1 cellular context compared by ENCODE assay signal in genomic region chr17:51121620-51122472, GRCh38.
A peak's percentile ranks its signal among the peaks of the same experiment; 100 is the strongest.
TF ChIP-seq lines count a peak whose summit lies in the region.

No MANE protein-coding gene starts in this region.

TF ChIP-seq in K562, 482 proteins besides CTCF, POLR2A, EP300 and RAD21 (continued from another document and continues in another):
- TF ChIP-seq PRDM10 (IDR thresholded peaks at IDR 0.05; ENCODE audit: partially characterized antibody) (no peak), DPF2 (IDR thresholded peaks at IDR 0.05) (peak; percentile 78), FOXM1 (IDR thresholded peaks at IDR 0.05; ENCODE audit: low read depth) (0 out of 2 replicates have a peak, but pooled peaks have one; percentile 13), FOXM1 (CRISPR knock-in tag; IDR thresholded peaks at IDR 0.05; ENCODE audit: low read depth) (no peak), NFRKB (IDR thresholded peaks at IDR 0.05; ENCODE audit: low read depth) (peak; percentile 82; the same call in 1 of the 2 replicates), ZNF407 (IDR thresholded peaks at IDR 0.05; ENCODE audit: low read depth) (peak; percentile 47; the same call in 1 of the 2 replicates), XRCC4 (IDR thresholded peaks at IDR 0.05; ENCODE audit: extremely low read depth, insufficient read depth, insufficient read length) (no peak), TBP (optimal IDR thresholded peaks at IDR 0.05; ENCODE audit: low read depth, low read length) (peak; percentile 91), MCM3 (IDR thresholded peaks at IDR 0.05) (no peak), ETV1 (tag; conservative IDR thresholded peaks at IDR 0.05; ENCODE audit: low read depth) (peak; percentile 31; the same call in 1 of the 2 replicates), GTF2B (IDR thresholded peaks at IDR 0.05; ENCODE audit: extremely low read depth, insufficient read length) (peak; percentile 70), BMI1 (IDR thresholded peaks at IDR 0.05; ENCODE audit: low read length) (no peak), ATF3 (IDR thresholded peaks at IDR 0.05) (peak; percentile 96), ATF3 (CRISPR knock-in tag; conservative IDR thresholded peaks at IDR 0.05) (0 out of 2 replicates have a peak, but pooled peaks have one; percentile 18), CUX1 (CRISPR knock-in tag; IDR thresholded peaks at IDR 0.05) (no peak), HBP1 (CRISPR knock-in tag; IDR thresholded peaks at IDR 0.05) (0 out of 2 replicates have a peak, but pooled peaks have one; percentile 8), MAZ (CRISPR knock-in tag; conservative IDR thresholded peaks at IDR 0.05 in 1 of 2, IDR thresholded peaks at IDR 0.05 in 1 of 2) (peak; percentile 45 to 66), ETV5 (CRISPR knock-in tag; IDR thresholded peaks at IDR 0.05; ENCODE audit: low read depth) (no peak)
- TF ChIP-seq, protein P1, sequence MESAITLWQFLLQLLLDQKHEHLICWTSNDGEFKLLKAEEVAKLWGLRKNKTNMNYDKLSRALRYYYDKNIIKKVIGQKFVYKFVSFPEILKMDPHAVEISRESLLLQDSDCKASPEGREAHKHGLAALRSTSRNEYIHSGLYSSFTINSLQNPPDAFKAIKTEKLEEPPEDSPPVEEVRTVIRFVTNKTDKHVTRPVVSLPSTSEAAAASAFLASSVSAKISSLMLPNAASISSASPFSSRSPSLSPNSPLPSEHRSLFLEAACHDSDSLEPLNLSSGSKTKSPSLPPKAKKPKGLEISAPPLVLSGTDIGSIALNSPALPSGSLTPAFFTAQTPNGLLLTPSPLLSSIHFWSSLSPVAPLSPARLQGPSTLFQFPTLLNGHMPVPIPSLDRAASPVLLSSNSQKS (CRISPR knock-in tag; IDR thresholded peaks at IDR 0.05) = no peak
- TF ChIP-seq, protein P2, sequence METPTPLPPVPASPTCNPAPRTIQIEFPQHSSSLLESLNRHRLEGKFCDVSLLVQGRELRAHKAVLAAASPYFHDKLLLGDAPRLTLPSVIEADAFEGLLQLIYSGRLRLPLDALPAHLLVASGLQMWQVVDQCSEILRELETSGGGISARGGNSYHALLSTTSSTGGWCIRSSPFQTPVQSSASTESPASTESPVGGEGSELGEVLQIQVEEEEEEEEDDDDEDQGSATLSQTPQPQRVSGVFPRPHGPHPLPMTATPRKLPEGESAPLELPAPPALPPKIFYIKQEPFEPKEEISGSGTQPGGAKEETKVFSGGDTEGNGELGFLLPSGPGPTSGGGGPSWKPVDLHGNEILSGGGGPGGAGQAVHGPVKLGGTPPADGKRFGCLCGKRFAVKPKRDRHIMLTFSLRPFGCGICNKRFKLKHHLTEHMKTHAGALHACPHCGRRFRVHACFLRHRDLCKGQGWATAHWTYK (CRISPR knock-in tag; IDR thresholded peaks at IDR 0.05) = 0 out of 2 replicates have a peak, but pooled peaks have one; percentile 42
- TF ChIP-seq, protein P3, sequence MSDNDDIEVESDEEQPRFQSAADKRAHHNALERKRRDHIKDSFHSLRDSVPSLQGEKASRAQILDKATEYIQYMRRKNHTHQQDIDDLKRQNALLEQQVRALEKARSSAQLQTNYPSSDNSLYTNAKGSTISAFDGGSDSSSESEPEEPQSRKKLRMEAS (CRISPR knock-in tag; IDR thresholded peaks at IDR 0.05) = peak; percentile 86
